ENCODE assay signal across 14 cellular contexts in the genomic region with DNA sequence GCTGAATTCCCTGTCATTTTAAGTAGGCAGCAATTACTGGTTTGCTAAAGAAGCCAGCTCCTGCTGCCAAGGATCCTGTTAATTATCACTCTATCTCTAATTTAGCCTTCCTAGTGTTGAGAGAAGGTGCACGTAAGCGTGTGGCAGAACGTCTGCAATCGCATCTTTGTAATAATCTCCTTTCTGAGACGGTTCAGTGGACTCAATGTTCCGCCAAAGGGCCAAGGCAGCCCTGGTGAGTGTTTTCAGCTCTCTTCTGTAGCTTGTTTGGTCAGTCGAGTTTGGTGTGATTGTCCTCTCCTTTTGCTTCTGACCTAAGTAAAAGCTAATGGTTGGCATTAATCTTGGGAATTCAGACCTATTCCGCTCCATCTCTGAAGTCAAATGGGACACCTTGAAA. TPM values are rescaled to one million over a fixed set of nuclear protein-coding genes. Genes with fewer than 3 reads are reported as not detected.
DNase-seq lines count a peak whose midpoint lies in the region; ATAC-seq and TF ChIP-seq lines count a peak whose summit lies in the region.
"Had no signal": no experiment of that assay in that cellular context is flagged by ENCODE, and none has a peak within 500 bp of the region (broad histone marks: within the 10 kb centered on the region; RNA-seq: fewer than 3 reads in every experiment).

No MANE protein-coding gene starts in this region.

- no peaks in the 10 kb centered on the region for H3K27me3 Mint-ChIP-seq in stimulated activated memory B cell treated with anti-CD40 and anti-IgM and Interleukin-4, amounts not matched to agents 10 μg/mL and 1 μg/mL and 100 μg/mL, for 72 hours
- H3K27me3 Mint-ChIP-seq: type B pancreatic cell had no signal

- TF ChIP-seq CTCF in breast epithelium (IDR thresholded peaks at IDR 0.05): no peak

- H3K27me3 ChIP-seq in breast epithelium (no peaks in the 10 kb centered on the region), subcutaneous abdominal adipose tissue (ENCODE audit: control insufficient read depth in 5 of 5, insufficient read depth in 4 of 5, low read length in 5 of 5) (no peaks in the 10 kb centered on the region)
- H3K27me3 ChIP-seq: MG63 had no signal

- H3K4me3 Mint-ChIP-seq in stimulated activated memory B cell treated with anti-CD40 and anti-IgM and Interleukin-4, amounts not matched to agents 10 μg/mL and 1 μg/mL and 100 μg/mL, for 72 hours: no peak overlapping the region
- H3K4me3 Mint-ChIP-seq: type B pancreatic cell had no signal

- ATAC-seq in stimulated activated memory B cell treated with anti-CD40 and anti-IgM and Interleukin-4, amounts not matched to agents 10 μg/mL and 1 μg/mL and 100 μg/mL, for 72 hours: no peak

- DNase-seq in HK-2 (ENCODE audit: unreplicated experiment) (peak; percentile 33), breast epithelium (ENCODE audit: low spot score in 2 of 2) (no peak), kidney glomerular epithelial cell (lab: John Stamatoyannopoulos, UW) (peak; percentile 51), NCI-H446 (lab: John Stamatoyannopoulos, UW) (no peak)
- no peak for DNase-seq in stimulated activated CD4-positive, alpha-beta T cell treated with anti-CD3 and anti-CD28 coated beads, Interleukin-4, amount 100 ng/mL, for 24 hours
- DNase-seq in activated effector memory CD4-positive, alpha-beta T cell treated with Interleukin-2 at 50 U/mL for 16 hours: no peak
- DNase-seq: activated CD8-positive, alpha-beta memory T cell treated with anti-CD3 and anti-CD28 coated beads for 24 hours; MG63; NCI-H2107; SK-N-SH had no signal

- no peaks in the 10 kb centered on the region for H3K4me1 Mint-ChIP-seq in stimulated activated memory B cell treated with anti-CD40 and anti-IgM and Interleukin-4, amounts not matched to agents 10 μg/mL and 1 μg/mL and 100 μg/mL, for 72 hours

- no peaks in the 10 kb centered on the region for H3K36me3 Mint-ChIP-seq in stimulated activated memory B cell treated with anti-CD40 and anti-IgM and Interleukin-4, amounts not matched to agents 10 μg/mL and 1 μg/mL and 100 μg/mL, for 72 hours
- H3K36me3 Mint-ChIP-seq: type B pancreatic cell had no signal

- H3K36me3 ChIP-seq in breast epithelium (no peaks in the 10 kb centered on the region), subcutaneous abdominal adipose tissue (ENCODE audit: control insufficient read depth in 5 of 5, insufficient read depth in 5 of 5, low read length in 5 of 5) (no peaks in the 10 kb centered on the region)
- H3K36me3 ChIP-seq: MG63 had no signal

- H3K4me1 ChIP-seq in breast epithelium: peaks cover 0 to 9% of the 10 kb centered on the region in 2 donors
- peaks cover 0 to 56% (median 41%) of the 10 kb centered on the region in 5 donors for H3K4me1 ChIP-seq in subcutaneous abdominal adipose tissue (ENCODE audit: control insufficient read depth in 5 of 5, insufficient read depth in 5 of 5, low read length in 5 of 5)

- TF ChIP-seq POLR2A in breast epithelium (IDR thresholded peaks at IDR 0.05): no peak

- H3K9ac ChIP-seq in subcutaneous abdominal adipose tissue (ENCODE audit: low read length in 5 of 5): no peak overlapping the region
- H3K9ac ChIP-seq: SK-N-SH had no signal

- H3K27ac Mint-ChIP-seq in stimulated activated memory B cell treated with anti-CD40 and anti-IgM and Interleukin-4, amounts not matched to agents 10 μg/mL and 1 μg/mL and 100 μg/mL, for 72 hours: no peak overlapping the region
- H3K27ac Mint-ChIP-seq: type B pancreatic cell had no signal

- H3K9me3 Mint-ChIP-seq in stimulated activated memory B cell treated with anti-CD40 and anti-IgM and Interleukin-4, amounts not matched to agents 10 μg/mL and 1 μg/mL and 100 μg/mL, for 72 hours: no peaks in the 10 kb centered on the region
- H3K9me3 Mint-ChIP-seq: type B pancreatic cell had no signal

- intact Hi-C loops in breast epithelium (cut with DNase I; ENCODE audit: low total_unique reads): no loop called here

- H3K4me3 ChIP-seq in breast epithelium: no peak overlapping the region
- H3K4me3 ChIP-seq in subcutaneous abdominal adipose tissue (ENCODE audit: low read depth in 1 of 5, low read length in 5 of 5): peak overlapping the region in 1 of 5 donors; percentile 0
- H3K4me3 ChIP-seq: MG63 had no signal

- H3K9me3 ChIP-seq in breast epithelium (no peaks in the 10 kb centered on the region), subcutaneous abdominal adipose tissue (ENCODE audit: control insufficient read depth in 5 of 5, low read length in 5 of 5) (no peaks in the 10 kb centered on the region)
- H3K9me3 ChIP-seq: MG63, SK-N-SH had no signal

- peak overlapping the region; percentile 10 to 52 for H3K27ac ChIP-seq in breast epithelium
- peak overlapping the region; percentile 44 for H3K27ac ChIP-seq in subcutaneous abdominal adipose tissue (ENCODE audit: low read depth, low read length)

RNA-seq across cellular contexts. Expression of gene MITF, which starts 24.2 kb away (rescaled TPM):
- 10 to 100 TPM; 23.3 to 45.8 (median 25.6) TPM for total RNA-seq in breast epithelium
- total RNA-seq: HT-29 had no signal

Comparison
In these comparisons a context has a peak if more than half of its experiments do, and no peak if none do; other contexts are left out.
1. DNase-seq: peak in HK-2 (single experiment) and kidney glomerular epithelial cell (single experiment); none in breast epithelium (0 of 2), stimulated activated CD4-positive, alpha-beta T cell treated with anti-CD3 and anti-CD28 coated beads, Interleukin-4, amount 100 ng/mL, for 24 hours (single experiment), activated effector memory CD4-positive, alpha-beta T cell treated with Interleukin-2 at 50 U/mL for 16 hours (single experiment) and NCI-H446 (0 of 2).